ENCODE assay signal across 15 cellular contexts in genomic region chr3:182962162-182962561, GRCh38. TPM values are rescaled to one million over a fixed set of nuclear protein-coding genes. Genes with fewer than 3 reads are reported as not detected.
DNase-seq lines count a peak whose midpoint lies in the region; ATAC-seq and TF ChIP-seq lines count a peak whose summit lies in the region.
"Had no signal": no experiment of that assay in that cellular context is flagged by ENCODE, and none has a peak within 500 bp of the region (broad histone marks: within the 10 kb centered on the region; RNA-seq: fewer than 3 reads in every experiment).

No MANE protein-coding gene starts in this region.

- no peak for TF ChIP-seq CTCF in fibroblast of villous mesenchyme (IDR thresholded peaks at IDR 0.05; ENCODE audit: insufficient read depth, low read depth, low read length)
- TF ChIP-seq CTCF in neural crest cell (conservative IDR thresholded peaks at IDR 0.05) = no peak

- peak overlapping the region; percentile 57 for H3K27ac Mint-ChIP-seq in neural crest cell (ENCODE audit: unreplicated experiment)
- H3K27ac Mint-ChIP-seq in activated CD4-positive, alpha-beta T cell treated with anti-CD3 and anti-CD28 coated beads for 36 hours = no peak overlapping the region
- H3K27ac Mint-ChIP-seq: activated B cell treated with CpG ODN at 0.5 μM for 24 hours, HFFc6, memory B cell had no signal

- H3K4me3 ChIP-seq in fibroblast of villous mesenchyme (ENCODE audit: low read depth, low read length) = no peak overlapping the region
- H3K4me3 ChIP-seq: tibial artery had no signal

- CTCF ChIA-PET in activated CD4-positive, alpha-beta T cell treated with anti-CD3 and anti-CD28 coated beads for 36 hours (lab: Charles Lee) = interaction anchor here (0.5 kb wide), 1 partner anchor 372 kb away, joined by 4 read pairs; no protein-coding TSS in a partner anchor

- intact Hi-C loops in activated CD4-positive, alpha-beta T cell treated with anti-CD3 and anti-CD28 coated beads for 36 hours (cut with DNase I, micrococcal nuclease) = no loop called here

- peaks cover 3% of the 10 kb centered on the region for H3K36me3 Mint-ChIP-seq in neural crest cell (ENCODE audit: low read depth)
- H3K36me3 Mint-ChIP-seq in activated CD4-positive, alpha-beta T cell treated with anti-CD3 and anti-CD28 coated beads for 36 hours (ENCODE audit: low read depth) = peaks cover 14% of the 10 kb centered on the region

- H3K27me3 Mint-ChIP-seq in neural crest cell (ENCODE audit: low read depth) = no peaks in the 10 kb centered on the region
- no peaks in the 10 kb centered on the region for H3K27me3 Mint-ChIP-seq in activated CD4-positive, alpha-beta T cell treated with anti-CD3 and anti-CD28 coated beads for 36 hours
- H3K27me3 Mint-ChIP-seq: activated B cell treated with CpG ODN at 0.5 μM for 24 hours, memory B cell had no signal

- POLR2A ChIA-PET in activated CD4-positive, alpha-beta T cell treated with anti-CD3 and anti-CD28 coated beads for 36 hours (lab: Charles Lee) = interaction anchor here (0.9 kb wide), 1 partner anchor 16 kb away, joined by 3 read pairs; no protein-coding TSS in a partner anchor

- DNase-seq in Ammon's horn (ENCODE audit: low spot score) (peak; percentile 72), UCSD-AML1 (lab: John Stamatoyannopoulos, UW; ENCODE audit: unreplicated experiment) (peak; percentile 10), fibroblast of villous mesenchyme (ENCODE audit: low read depth) (peak; percentile 18), neural crest cell (ENCODE audit: low read depth, low spot score) (no peak), NOMO-1 treated with DMSO at 0.1 percent for 48 hours (lab: John Stamatoyannopoulos, UW; ENCODE audit: unreplicated experiment) (no peak)
- DNase-seq in activated CD4-positive, alpha-beta T cell treated with anti-CD3 and anti-CD28 coated beads for 36 hours = no peak
- DNase-seq in activated CD4-positive, alpha-beta T cell treated with anti-CD3 and anti-CD28 coated beads for 48 hours = no peak
- DNase-seq: activated B cell treated with CpG ODN at 0.5 μM for 24 hours; DMS153; HFFc6; NK-92 treated with Interleukin-12 subunit alpha and Interleukin-12 subunit beta, amount 100 ng/mL, for 24 hours; stimulated activated CD4-positive, alpha-beta T cell treated with anti-CD3 and anti-CD28 coated beads, Interleukin-15, amount 100 ng/mL, for 24 hours had no signal

- H3K9me3 Mint-ChIP-seq in neural crest cell = no peaks in the 10 kb centered on the region
- H3K9me3 Mint-ChIP-seq in activated CD4-positive, alpha-beta T cell treated with anti-CD3 and anti-CD28 coated beads for 36 hours (ENCODE audit: low read depth) = no peaks in the 10 kb centered on the region
- H3K9me3 Mint-ChIP-seq: activated B cell treated with CpG ODN at 0.5 μM for 24 hours, HFFc6, memory B cell had no signal

- no peak for ATAC-seq in activated CD4-positive, alpha-beta T cell treated with anti-CD3 and anti-CD28 coated beads for 36 hours
- no peak for ATAC-seq in HG02884 (IDR thresholded peaks at IDR 0.05; ENCODE audit: unreplicated experiment)

- H3K4me1 Mint-ChIP-seq in neural crest cell = peaks cover 17% of the 10 kb centered on the region
- peaks cover 22% of the 10 kb centered on the region for H3K4me1 Mint-ChIP-seq in activated CD4-positive, alpha-beta T cell treated with anti-CD3 and anti-CD28 coated beads for 36 hours

- H3K4me3 Mint-ChIP-seq in neural crest cell = no peak overlapping the region
- H3K4me3 Mint-ChIP-seq in activated CD4-positive, alpha-beta T cell treated with anti-CD3 and anti-CD28 coated beads for 36 hours = no peak overlapping the region
- H3K4me3 Mint-ChIP-seq: activated B cell treated with CpG ODN at 0.5 μM for 24 hours, HFFc6, memory B cell had no signal

RNA-seq across cellular contexts. Expression of gene DCUN1D1, which starts 18.2 kb away (rescaled TPM):
- total RNA-seq in fibroblast of villous mesenchyme (23.2 and 40.2 TPM in 2 replicates), neural crest cell (48.3 and 57.6 TPM in 2 replicates)
- 10 to 100 TPM; 40.0 to 52.9 TPM for total RNA-seq in activated CD4-positive, alpha-beta T cell treated with anti-CD3 and anti-CD28 coated beads for 36 hours

Comparison
In these comparisons a context has a peak if more than half of its experiments do, and no peak if none do; other contexts are left out.
1. DNase-seq: peak in Ammon's horn (single experiment), UCSD-AML1 (single experiment) and fibroblast of villous mesenchyme (single experiment); none in neural crest cell (single experiment), activated CD4-positive, alpha-beta T cell treated with anti-CD3 and anti-CD28 coated beads for 36 hours (single experiment), activated CD4-positive, alpha-beta T cell treated with anti-CD3 and anti-CD28 coated beads for 48 hours (single experiment) and NOMO-1 treated with DMSO at 0.1 percent for 48 hours (single experiment).